ENCODE assay signal across 10 cellular contexts in the genomic region with DNA sequence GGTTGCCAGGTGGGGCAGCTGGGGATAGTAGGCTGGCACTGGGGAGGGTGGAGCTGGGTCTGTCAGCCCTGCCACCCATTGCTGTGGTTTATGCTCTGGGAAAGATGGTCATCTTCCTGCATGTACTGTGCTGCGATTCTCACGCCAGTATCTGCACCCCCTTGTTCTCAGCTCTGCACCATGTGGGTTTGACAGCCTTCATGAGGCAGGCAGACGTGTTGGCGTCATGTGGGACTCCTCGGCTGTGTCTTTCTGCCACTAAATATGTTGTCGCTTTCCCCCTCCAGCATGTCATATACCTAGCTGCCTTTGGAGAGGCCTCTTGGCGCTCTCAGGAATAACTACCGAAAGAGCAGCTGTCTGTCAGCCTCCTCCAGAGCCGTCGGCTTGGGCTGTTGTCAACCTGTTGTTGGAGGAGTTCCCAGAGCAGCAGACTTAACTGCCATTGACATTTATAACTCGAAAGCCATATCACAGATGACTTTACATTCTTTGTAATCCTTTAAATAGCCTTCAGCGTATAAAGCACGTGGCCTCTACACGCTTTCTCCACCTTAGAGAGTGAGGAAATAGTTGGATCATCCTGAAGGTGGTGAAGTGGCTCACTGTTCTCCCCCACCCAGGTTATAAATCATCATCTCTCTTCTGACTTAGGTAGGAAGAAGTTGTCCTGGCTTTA.
A peak's percentile ranks its signal among the peaks of the same experiment; 100 is the strongest.
DNase-seq lines count a peak whose midpoint lies in the region; ATAC-seq, FAIRE-seq and TF ChIP-seq lines count a peak whose summit lies in the region.
"Had no signal": no experiment of that assay in that cellular context is flagged by ENCODE, and none has a peak within 500 bp of the region (broad histone marks: within the 10 kb centered on the region; RNA-seq: fewer than 3 reads in every experiment).

No MANE protein-coding gene starts in this region.

- H3K9me3 ChIP-seq in CD8-positive, alpha-beta T cell (ENCODE audit: low read length), result no peaks in the 10 kb centered on the region

- no peak overlapping the region for H3K4me3 ChIP-seq in CD8-positive, alpha-beta T cell (ENCODE audit: low read depth, low read length)
- no peak overlapping the region for H3K4me3 ChIP-seq in bronchial epithelial cell (ENCODE audit: low read depth, low read length)

- CTCF ChIA-PET in CD8-positive, alpha-beta T cell (lab: Charles Lee), result interaction anchor here (0.8 to 1.6 kb wide), 5 partner anchors 14 to 278 kb away, joined by 3 to 5 read pairs (median 3); no protein-coding TSS in a partner anchor
- CTCF ChIA-PET in Calu3 (lab: Charles Lee), result no interaction called here

- no peak for DNase-seq in CD8-positive, alpha-beta T cell
- DNase-seq in NCI-H2029 (lab: John Stamatoyannopoulos, UW), result peak; percentile 73
- DNase-seq in bronchial epithelial cell (ENCODE audit: low read depth), result peak; percentile 87
- no peak for DNase-seq in naive B cell
- DNase-seq in activated naive CD4-positive, alpha-beta T cell treated with Interleukin-2 at 50 U/mL for 16 hours, result no peak
- DNase-seq in activated T-cell treated with anti-CD3 and anti-CD28 coated beads, Interleukin-2, amount 50 U/mL, for 1 hour, result no peak
- no peak for DNase-seq in Calu3
- DNase-seq: cortex of kidney had no signal

- H3K27ac ChIP-seq in CD8-positive, alpha-beta T cell (ENCODE audit: low read depth, low read length), result no peak overlapping the region
- H3K27ac ChIP-seq: parathyroid adenoma had no signal

- peak overlapping the region; percentile 65 for H3K27ac Mint-ChIP-seq in CD8-positive, alpha-beta T cell
- H3K27ac Mint-ChIP-seq in naive B cell (peak overlapping the region; percentile 61 to 94 (median 82)), Calu3 (ENCODE audit: unreplicated experiment) (no peak overlapping the region)

- no peaks in the 10 kb centered on the region for H3K9me3 Mint-ChIP-seq in CD8-positive, alpha-beta T cell
- H3K9me3 Mint-ChIP-seq in naive B cell, result no peaks in the 10 kb centered on the region
- no peaks in the 10 kb centered on the region for H3K9me3 Mint-ChIP-seq in Calu3 (ENCODE audit: low read depth, unreplicated experiment)

- ATAC-seq in CD8-positive, alpha-beta T cell, result no peak
- no peak for ATAC-seq in naive B cell (ENCODE audit: low read depth in 2 of 2)
- ATAC-seq in HG03159 (IDR thresholded peaks at IDR 0.05; ENCODE audit: unreplicated experiment), result no peak

- peak; percentile 50 for FAIRE-seq in bronchial epithelial cell (lab: Jason Lieb, UNC)

- no peaks in the 10 kb centered on the region for H3K36me3 ChIP-seq in CD8-positive, alpha-beta T cell (ENCODE audit: insufficient read depth, low read length)
- no peaks in the 10 kb centered on the region for H3K36me3 ChIP-seq in bronchial epithelial cell (ENCODE audit: control insufficient read depth, insufficient read depth, low read length)

- intact Hi-C loops in CD8-positive, alpha-beta T cell (cut with DNase I, micrococcal nuclease), result loop anchor here in 1 of 2 experiments (5.0 kb wide), 1 partner anchor 34 kb away; no protein-coding TSS in a partner anchor
- intact Hi-C loops in Calu3 (cut with micrococcal nuclease; ENCODE audit: unreplicated experiment), result no loop called here

- H3K36me3 Mint-ChIP-seq in CD8-positive, alpha-beta T cell, result peaks cover 6% of the 10 kb centered on the region
- H3K36me3 Mint-ChIP-seq in naive B cell (no peaks in the 10 kb centered on the region), Calu3 (ENCODE audit: insufficient read depth, unreplicated experiment) (peaks cover 9% of the 10 kb centered on the region)

- H3K4me1 ChIP-seq in CD8-positive, alpha-beta T cell (ENCODE audit: insufficient read depth, low read length), result peaks cover 26% of the 10 kb centered on the region

- no peak overlapping the region for H3K4me3 Mint-ChIP-seq in CD8-positive, alpha-beta T cell
- H3K4me3 Mint-ChIP-seq in naive B cell, result peak overlapping the region in 2 of 8 donors; percentile 15 to 32
- H3K4me3 Mint-ChIP-seq in Calu3 (ENCODE audit: low read depth, unreplicated experiment), result no peak overlapping the region

- H3K4me1 Mint-ChIP-seq in CD8-positive, alpha-beta T cell (ENCODE audit: low read depth), result peaks cover 74% of the 10 kb centered on the region
- peaks cover 75 to 100% (median 98%) of the 10 kb centered on the region in 3 donors for H3K4me1 Mint-ChIP-seq in naive B cell
- peaks cover 48% of the 10 kb centered on the region for H3K4me1 Mint-ChIP-seq in Calu3 (ENCODE audit: low read depth, unreplicated experiment)

- H3K27me3 Mint-ChIP-seq in CD8-positive, alpha-beta T cell (ENCODE audit: low read depth), result no peaks in the 10 kb centered on the region
- no peaks in the 10 kb centered on the region for H3K27me3 Mint-ChIP-seq in naive B cell
- no peaks in the 10 kb centered on the region for H3K27me3 Mint-ChIP-seq in Calu3 (ENCODE audit: unreplicated experiment)

- POLR2A ChIA-PET in CD8-positive, alpha-beta T cell (lab: Charles Lee), result no interaction called here

- no peak for TF ChIP-seq CTCF in CD8-positive, alpha-beta T cell (IDR thresholded peaks at IDR 0.05)
- no peak for TF ChIP-seq CTCF in bronchial epithelial cell (IDR thresholded peaks at IDR 0.05; ENCODE audit: insufficient read depth, low read length, severe bottlenecking)
- no peak for TF ChIP-seq CTCF in Calu3 (IDR thresholded peaks at IDR 0.05; ENCODE audit: unreplicated experiment)

- no TSS peak for BruUV-seq in Calu3 (replicated peaks; lab: Mats Ljungman, UMichigan)

- H3K27me3 ChIP-seq in CD8-positive, alpha-beta T cell (ENCODE audit: insufficient read depth, low read length), result no peaks in the 10 kb centered on the region
- no peaks in the 10 kb centered on the region for H3K27me3 ChIP-seq in bronchial epithelial cell (ENCODE audit: control insufficient read depth, insufficient read depth, low read length)

Comparison
In these comparisons a context has a peak if more than half of its experiments do, and no peak if none do; other contexts are left out.
1. DNase-seq: peak in NCI-H2029 (single experiment) and bronchial epithelial cell (single experiment); none in CD8-positive, alpha-beta T cell (0 of 7), naive B cell (single experiment), activated naive CD4-positive, alpha-beta T cell treated with Interleukin-2 at 50 U/mL for 16 hours (single experiment), activated T-cell treated with anti-CD3 and anti-CD28 coated beads, Interleukin-2, amount 50 U/mL, for 1 hour (single experiment) and Calu3 (single experiment).